In the genomic region with DNA sequence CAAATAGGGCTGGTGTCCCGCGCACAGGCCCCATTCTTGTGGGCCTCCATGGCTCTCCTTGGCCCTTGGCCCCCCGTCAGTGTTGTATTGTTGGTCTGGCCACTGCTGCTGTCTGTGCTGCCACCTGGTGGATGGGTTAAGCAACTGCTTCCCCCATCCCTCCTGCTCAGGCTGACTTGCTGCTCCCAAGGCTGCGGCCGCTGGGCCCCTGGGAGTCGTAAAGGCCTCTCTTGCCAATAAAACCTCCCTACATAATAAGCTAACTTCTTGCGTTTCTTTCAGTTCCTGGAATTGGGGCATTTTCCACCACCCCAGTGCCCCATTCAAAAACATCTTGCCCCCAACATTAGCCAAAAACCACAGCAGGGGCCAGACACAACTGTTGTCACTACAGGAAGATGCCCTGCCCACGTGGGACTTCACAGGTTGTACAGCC, we compare ENCODE assay signal across 8 cellular contexts. TPM values are rescaled to one million over a fixed set of nuclear protein-coding genes. Genes with fewer than 3 reads are reported as not detected.
DNase-seq lines count a peak whose midpoint lies in the region; ATAC-seq and TF ChIP-seq lines count a peak whose summit lies in the region.

No MANE protein-coding gene starts in this region.

- intact Hi-C loops in dorsolateral prefrontal cortex (cut with DNase I): loop anchor here (2.0 to 10.0 kb wide), 2 partner anchors 236 to 240 kb away; no protein-coding TSS in a partner anchor

- TF ChIP-seq CTCF in AG04449 (IDR thresholded peaks at IDR 0.05; ENCODE audit: insufficient read depth, low read length, missing control alignments): peak; percentile 95
- peak; percentile 62 to 96 (median 88) for TF ChIP-seq CTCF in dorsolateral prefrontal cortex (IDR thresholded peaks at IDR 0.05 in 54 of 56, conservative IDR thresholded peaks at IDR 0.05 in 2 of 56; ENCODE audit: low read depth in 1 of 56, partially characterized antibody in 56 of 56)

- CTCF ChIA-PET in AG04449 (lab: Yijun Ruan, JAX): interaction anchor here (0.7 to 10.2 kb wide), 30 partner anchors 9 to 1324 kb away, joined by 3 to 134 read pairs (median 4); no protein-coding TSS in a partner anchor

- ATAC-seq in GM18858 (IDR thresholded peaks at IDR 0.05; ENCODE audit: unreplicated experiment) (peak; percentile 65), HG03442 (IDR thresholded peaks at IDR 0.05; ENCODE audit: unreplicated experiment) (peak; percentile 64)

- POLR2A ChIA-PET in AG04449 (lab: Yijun Ruan, JAX): no interaction called here

- DNase-seq in AG04449 (ENCODE audit: low read depth, low spot score) (no peak), NCI-H774 (lab: John Stamatoyannopoulos, UW) (peak; percentile 55), dorsolateral prefrontal cortex (peak in 7 of 10 donors; percentile 26 to 72 (median 50)), lung microvascular endothelial cell (ENCODE audit: low read depth in 2 of 2) (peak; percentile 77 to 86)
- peak; percentile 75 to 83 for DNase-seq in activated CD4-positive, alpha-beta T cell treated with anti-CD3 and anti-CD28 coated beads, Interleukin-2, amount 50 U/mL, for 48 hours
- peak; percentile 63 to 64 for DNase-seq in stimulated activated CD8-positive, alpha-beta memory T cell treated with anti-CD3 and anti-CD28 coated beads, Interleukin-2, amount 100 ng/mL, for 48 hours (ENCODE audit: low read depth in 2 of 2)

- no peaks in the 10 kb centered on the region for H3K27me3 ChIP-seq in dorsolateral prefrontal cortex

- H3K27ac ChIP-seq in dorsolateral prefrontal cortex: no peak overlapping the region

- no peak overlapping the region for H3K4me3 ChIP-seq in AG04449 (ENCODE audit: low read depth, low read length)
- no peak overlapping the region for H3K4me3 ChIP-seq in dorsolateral prefrontal cortex

RNA-seq across cellular contexts. Expression of a gene that starts 27.1 kb away (rescaled TPM):
- total RNA-seq in dorsolateral prefrontal cortex (10 to 100 TPM in 115 of 120 experiments, 1 to 10 TPM in 5; 7.9 to 32.6 (median 19.5) TPM), lung microvascular endothelial cell (1.7 and 4.6 TPM in 2 replicates)
